In genomic region chr1:108016451-108016920, GRCh38 we compare ENCODE assay signal across 2 cellular contexts.
TF ChIP-seq lines count a peak whose summit lies in the region.

No MANE protein-coding gene starts in this region.

TF ChIP-seq in HEK293, 187 proteins besides CTCF, POLR2A, EP300 and RAD21 (continued from another document and continues in another):
- TF ChIP-seq TSHZ1 (tag by site-specific recombination; IDR thresholded peaks at IDR 0.05; ENCODE audit: borderline replicate concordance) (peak; percentile 92), ZBTB48 (tag by site-specific recombination; IDR thresholded peaks at IDR 0.05) (no peak), ZSCAN23 (tag by site-specific recombination; IDR thresholded peaks at IDR 0.05) (no peak), HOXA7 (CRISPR knock-in tag; IDR thresholded peaks at IDR 0.05; ENCODE audit: borderline replicate concordance) (no peak), REST (tag by site-specific recombination; IDR thresholded peaks at IDR 0.05) (peak; percentile 51; the same call in 1 of the 2 replicates), ZNF366 (tag by site-specific recombination; conservative IDR thresholded peaks at IDR 0.05) (peak; percentile 50; the same call in 1 of the 2 replicates), ZNF112 (tag by site-specific recombination; IDR thresholded peaks at IDR 0.05) (no peak), ZNF335 (tag by site-specific recombination; conservative IDR thresholded peaks at IDR 0.05) (peak; percentile 32; the same call in 1 of the 2 replicates), ZNF629 (tag by site-specific recombination; IDR thresholded peaks at IDR 0.05) (peak; percentile 55; the same call in 1 of the 2 replicates), ZNF10 (tag by site-specific recombination; IDR thresholded peaks at IDR 0.05) (peak; percentile 42; the same call in 1 of the 2 replicates), KLF17 (tag by site-specific recombination; IDR thresholded peaks at IDR 0.05) (peak; percentile 89), SP3 (tag by site-specific recombination; IDR thresholded peaks at IDR 0.05) (peak; percentile 38; the same call in 1 of the 2 replicates), ZXDB (tag by site-specific recombination; IDR thresholded peaks at IDR 0.05) (peak; percentile 80), ZNF521 (tag by site-specific recombination; IDR thresholded peaks at IDR 0.05) (no peak), ZNF837 (tag by site-specific recombination; IDR thresholded peaks at IDR 0.05) (no peak)

TF ChIP-seq in SK-N-SH treated with all-trans-retinoic acid at 6 μM for 48 hours, 23 proteins besides CTCF, POLR2A, EP300 and RAD21 (continued from another document):
- TF ChIP-seq TSHZ2 (CRISPR knock-in tag; IDR thresholded peaks at IDR 0.05): 0 out of 2 replicates have a peak, but pooled peaks have one; percentile 54
- TF ChIP-seq SNAI2 (CRISPR knock-in tag; IDR thresholded peaks at IDR 0.05): peak; percentile 62; the same call in 1 of the 2 replicates
- TF ChIP-seq POU6F1 (CRISPR knock-in tag; IDR thresholded peaks at IDR 0.05; ENCODE audit: borderline replicate concordance, low read depth): no peak
- TF ChIP-seq ZC3H10 (CRISPR knock-in tag; IDR thresholded peaks at IDR 0.05): no peak
- TF ChIP-seq PPARA (CRISPR knock-in tag; IDR thresholded peaks at IDR 0.05; ENCODE audit: borderline replicate concordance): no peak
- TF ChIP-seq ZFP30 (CRISPR knock-in tag; IDR thresholded peaks at IDR 0.05): no peak
- TF ChIP-seq TOX (CRISPR knock-in tag; IDR thresholded peaks at IDR 0.05; ENCODE audit: borderline replicate concordance): no peak
